In the genomic region with DNA sequence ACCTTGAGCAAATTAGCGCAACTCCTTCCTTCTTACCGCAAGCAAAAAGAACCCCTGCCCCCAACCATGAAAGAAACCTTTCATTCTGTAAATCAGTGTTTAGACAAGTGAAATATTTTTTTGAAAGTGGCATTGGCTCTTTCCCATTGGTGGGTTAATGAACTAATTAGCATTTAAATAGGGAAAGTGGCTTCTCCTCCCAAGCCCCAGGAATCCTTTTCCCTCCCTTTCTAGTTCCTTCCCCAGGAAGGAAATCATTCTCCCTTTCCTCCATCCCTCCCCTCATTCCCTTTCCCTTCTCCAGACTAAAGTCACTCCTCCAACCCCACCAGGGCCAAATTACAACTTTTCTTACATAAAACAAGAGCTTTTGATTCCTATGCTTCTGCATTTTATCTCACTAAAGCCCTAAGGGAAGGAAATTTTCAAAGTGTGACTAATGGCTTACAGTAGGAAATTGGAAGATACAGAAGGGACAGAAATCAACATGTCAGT, we compare ENCODE assay signal across 1 cellular context.
A peak's percentile ranks its signal among the peaks of the same experiment; 100 is the strongest.
TF ChIP-seq lines count a peak whose summit lies in the region.

No MANE protein-coding gene starts in this region.

TF ChIP-seq in K562, 482 proteins besides CTCF, POLR2A, EP300 and RAD21:
- no peak for TF ChIP-seq RBM14 (IDR thresholded peaks at IDR 0.05; ENCODE audit: borderline replicate concordance, insufficient read depth, low read depth, low read length)
- TF ChIP-seq, protein P1, sequence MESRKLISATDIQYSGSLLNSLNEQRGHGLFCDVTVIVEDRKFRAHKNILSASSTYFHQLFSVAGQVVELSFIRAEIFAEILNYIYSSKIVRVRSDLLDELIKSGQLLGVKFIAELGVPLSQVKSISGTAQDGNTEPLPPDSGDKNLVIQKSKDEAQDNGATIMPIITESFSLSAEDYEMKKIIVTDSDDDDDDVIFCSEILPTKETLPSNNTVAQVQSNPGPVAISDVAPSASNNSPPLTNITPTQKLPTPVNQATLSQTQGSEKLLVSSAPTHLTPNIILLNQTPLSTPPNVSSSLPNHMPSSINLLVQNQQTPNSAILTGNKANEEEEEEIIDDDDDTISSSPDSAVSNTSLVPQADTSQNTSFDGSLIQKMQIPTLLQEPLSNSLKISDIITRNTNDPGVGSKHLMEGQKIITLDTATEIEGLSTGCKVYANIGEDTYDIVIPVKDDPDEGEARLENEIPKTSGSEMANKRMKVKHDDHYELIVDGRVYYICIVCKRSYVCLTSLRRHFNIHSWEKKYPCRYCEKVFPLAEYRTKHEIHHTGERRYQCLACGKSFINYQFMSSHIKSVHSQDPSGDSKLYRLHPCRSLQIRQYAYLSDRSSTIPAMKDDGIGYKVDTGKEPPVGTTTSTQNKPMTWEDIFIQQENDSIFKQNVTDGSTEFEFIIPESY (CRISPR knock-in tag; IDR thresholded peaks at IDR 0.05): peak; percentile 35; the same call in 1 of the 2 replicates
